Comparison of ENCODE assay signal across 19 cellular contexts in genomic region chr2:207970138-207970824, GRCh38. TPM values are rescaled to one million over a fixed set of nuclear protein-coding genes. Genes with fewer than 3 reads are reported as not detected.
DNase-seq lines count a peak whose midpoint lies in the region; ATAC-seq, FAIRE-seq and TF ChIP-seq lines count a peak whose summit lies in the region.
"Had no signal": no experiment of that assay in that cellular context is flagged by ENCODE, and none has a peak within 500 bp of the region (broad histone marks: within the 10 kb centered on the region; RNA-seq: fewer than 3 reads in every experiment).

No MANE protein-coding gene starts in this region.

- no peak for TF ChIP-seq CTCF in colonic mucosa (IDR thresholded peaks at IDR 0.05)
- no peak for TF ChIP-seq CTCF in mucosa of descending colon (IDR thresholded peaks at IDR 0.05)

- ATAC-seq in mucosa of descending colon (peak; percentile 46), HG03457 (IDR thresholded peaks at IDR 0.05; ENCODE audit: unreplicated experiment) (no peak)
- ATAC-seq: activated T-helper 17 cell treated with anti-CD3 and anti-CD28 coated beads, Interleukin-2, amount 50 U/mL, for 72 hours had no signal

- H3K27ac ChIP-seq in colonic mucosa: peak overlapping the region; percentile 12
- H3K27ac ChIP-seq: tibial nerve had no signal

- no peaks in the 10 kb centered on the region for H3K27me3 ChIP-seq in colonic mucosa
- H3K27me3 ChIP-seq: dorsolateral prefrontal cortex, tibial nerve had no signal

- no peaks in the 10 kb centered on the region for H3K9me3 ChIP-seq in colonic mucosa
- no peaks in the 10 kb centered on the region for H3K9me3 ChIP-seq in mucosa of descending colon
- H3K9me3 ChIP-seq: tibial nerve had no signal

- intact Hi-C loops in colonic mucosa (cut with DNase I): loop anchor here (5.0 kb wide), 1 partner anchor 223 kb away; no protein-coding TSS in a partner anchor
- intact Hi-C loops in mucosa of descending colon (cut with DNase I, micrococcal nuclease): loop anchor here in 1 of 2 donors (10.0 kb wide), 1 partner anchor 205 kb away; the partner anchor contains the start of gene FZD5

- DNase-seq in COR-L47 (lab: John Stamatoyannopoulos, UW) (peak; percentile 35), NCI-H146 (lab: John Stamatoyannopoulos, UW) (peak; percentile 57), colonic mucosa (no peak), mucosa of descending colon (no peak), RCC 7860 (ENCODE audit: low spot score) (no peak)
- DNase-seq in activated T-cell treated with anti-CD3 and anti-CD28 coated beads, Interleukin-2, amount 50 U/mL, for 48 hours: no peak
- DNase-seq in stimulated activated CD4-positive, alpha-beta T cell treated with anti-CD3 and anti-CD28 coated beads, Interleukin-4, amount 100 ng/mL, for 24 hours: no peak
- DNase-seq: activated CD4-positive, alpha-beta T cell treated with anti-CD3 and anti-CD28 coated beads, Interleukin-2, amount 50 U/mL, for 48 hours; AML-193; anterior cingulate cortex; DMS53; dorsolateral prefrontal cortex; HFFc6; NCI-H526 treated with DMSO at 0.1 percent for 48 hours; posterior cingulate gyrus; stimulated activated CD4-positive, alpha-beta T cell treated with anti-CD3 and anti-CD28 coated beads, Interleukin-15, amount 100 ng/mL, for 24 hours had no signal

- FAIRE-seq in RCC 7860 (lab: Jason Lieb, UNC): no peak

- peak overlapping the region; percentile 4 for H3K9ac ChIP-seq in colonic mucosa (ENCODE audit: low read depth in 2 of 2, low read length in 2 of 2)

- H3K4me3 ChIP-seq in colonic mucosa (no peak overlapping the region), mucosa of descending colon (no peak overlapping the region)
- H3K4me3 ChIP-seq: tibial nerve had no signal

- H3K4me1 ChIP-seq in colonic mucosa: peaks cover 16% of the 10 kb centered on the region
- peaks cover 17% of the 10 kb centered on the region for H3K4me1 ChIP-seq in mucosa of descending colon (ENCODE audit: low read depth)

- H3K36me3 ChIP-seq in colonic mucosa (no peaks in the 10 kb centered on the region), mucosa of descending colon (ENCODE audit: low read depth) (no peaks in the 10 kb centered on the region)
- H3K36me3 ChIP-seq: tibial nerve had no signal

RNA-seq across cellular contexts. Expression of gene PLEKHM3, which starts 55.0 kb away (rescaled TPM):
- 1 to 10 TPM; 5.7 to 8.3 TPM for total RNA-seq in colonic mucosa
- total RNA-seq in mucosa of descending colon: 10 to 100 TPM in 2 of 3 donors, 1 to 10 TPM in 1; 9.7 to 21.1 (median 12.9) TPM

Comparison
In these comparisons a context has a peak if more than half of its experiments do, and no peak if none do; other contexts are left out.
1. DNase-seq: peak in COR-L47 (single experiment) and NCI-H146 (single experiment); none in colonic mucosa (single experiment), mucosa of descending colon (0 of 3), RCC 7860 (single experiment), activated T-cell treated with anti-CD3 and anti-CD28 coated beads, Interleukin-2, amount 50 U/mL, for 48 hours (0 of 2) and stimulated activated CD4-positive, alpha-beta T cell treated with anti-CD3 and anti-CD28 coated beads, Interleukin-4, amount 100 ng/mL, for 24 hours (single experiment).